In genomic region chr10:58948303-58948702, GRCh38 we compare ENCODE assay signal across 5 cellular contexts.
"Had no signal": no experiment of that assay in that cellular context is flagged by ENCODE, and none has a peak within 500 bp of the region (broad histone marks: within the 10 kb centered on the region; RNA-seq: fewer than 3 reads in every experiment).

No MANE protein-coding gene starts in this region.

- H3K4me3 ChIP-seq: GM23338, K562 had no signal

- DNase-seq: H9, HCEC 1CT, IMR-90 had no signal
